ENCODE assay signal across 19 cellular contexts in the genomic region with DNA sequence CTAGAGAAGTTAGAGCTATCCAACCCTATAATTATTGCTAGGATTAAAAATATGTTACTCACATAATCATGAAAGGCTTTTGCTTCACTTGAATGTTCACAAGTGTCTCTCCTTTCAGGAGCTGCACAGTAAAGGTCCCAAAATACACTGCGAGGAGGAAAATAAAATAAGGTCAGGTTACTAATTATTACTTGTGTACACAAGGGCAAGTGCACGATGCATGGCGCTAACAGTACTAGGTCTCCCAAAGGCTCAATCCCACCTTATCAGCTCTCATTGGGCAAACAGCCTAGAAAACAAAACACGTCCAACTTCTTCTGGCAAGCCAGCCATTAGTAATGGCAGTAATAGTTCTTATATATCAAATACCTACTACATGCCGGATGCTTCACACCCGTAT. TPM values are rescaled to one million over a fixed set of nuclear protein-coding genes. Genes with fewer than 3 reads are reported as not detected.
DNase-seq lines count a peak whose midpoint lies in the region; ATAC-seq, FAIRE-seq and TF ChIP-seq lines count a peak whose summit lies in the region.
"Had no signal": no experiment of that assay in that cellular context is flagged by ENCODE, and none has a peak within 500 bp of the region (broad histone marks: within the 10 kb centered on the region; RNA-seq: fewer than 3 reads in every experiment).

No MANE protein-coding gene starts in this region.

- no peak for TF ChIP-seq CTCF in heart right ventricle (IDR thresholded peaks at IDR 0.05)
- TF ChIP-seq CTCF in endothelial cell (IDR thresholded peaks at IDR 0.05; ENCODE audit: unreplicated experiment): no peak
- TF ChIP-seq CTCF in type B pancreatic cell (conservative IDR thresholded peaks at IDR 0.05): no peak
- no peak for TF ChIP-seq CTCF in ascending aorta (IDR thresholded peaks at IDR 0.05)

- TF ChIP-seq POLR2A in GM12892 (IDR thresholded peaks at IDR 0.05; ENCODE audit: low read depth, low read length): no peak

- H3K4me1 Mint-ChIP-seq in endothelial cell (ENCODE audit: unreplicated experiment) (peaks cover 47% of the 10 kb centered on the region), type B pancreatic cell (ENCODE audit: unreplicated experiment) (peaks cover 77% of the 10 kb centered on the region)

- WGBS in heart right ventricle, 2 donors: 49 to 59% methylated on average over 6 of the region's 6 CpGs

- no peak for FAIRE-seq in GM12892 (lab: Jason Lieb, UNC)
- FAIRE-seq: colon had no signal

- H3K4me3 ChIP-seq in heart right ventricle (no peak overlapping the region), ascending aorta (no peak overlapping the region)
- H3K4me3 ChIP-seq: tibial nerve had no signal

- H3K27me3 ChIP-seq in heart right ventricle (no peaks in the 10 kb centered on the region), ascending aorta (no peaks in the 10 kb centered on the region)
- H3K27me3 ChIP-seq: tibial nerve had no signal

- DNase-seq in heart right ventricle (no peak), Right ventricle myocardium superior (no peak), NCI-H2196 (lab: John Stamatoyannopoulos, UW; ENCODE audit: unreplicated experiment) (peak; percentile 34), endothelial cell (ENCODE audit: low spot score) (no peak), type B pancreatic cell (ENCODE audit: extremely low spot score, unreplicated experiment) (no peak), ascending aorta (ENCODE audit: low spot score in 2 of 2) (no peak), GM12892 (ENCODE audit: insufficient read length) (no peak)
- DNase-seq: activated CD4-positive, alpha-beta T cell treated with anti-CD3 and anti-CD28 coated beads, Interleukin-2, amount 10 ng/mL, durations not matched to agents 24 days and 14 days; activated T-cell treated with anti-CD3 and anti-CD28 coated beads for 4 hours; amygdala; GDM1; NCI-H446 treated with DMSO at 0.1 percent for 48 hours; occipital lobe; SK-N-SH; stimulated activated CD4-positive, alpha-beta T cell treated with anti-CD3 and anti-CD28 coated beads, Interleukin-4, amount 100 ng/mL, for 4 hours had no signal

- peak overlapping the region; percentile 92 for H3K4me3 Mint-ChIP-seq in endothelial cell (ENCODE audit: unreplicated experiment)
- H3K4me3 Mint-ChIP-seq in type B pancreatic cell: peak overlapping the region; percentile 34

- intact Hi-C loops in heart right ventricle (cut with DNase I): loop anchor here in 9 of 10 donors (5.0 to 10.0 kb wide), 15 partner anchors 34 to 347 kb away; a partner anchor contains a TSS
- intact Hi-C loops in Right ventricle myocardium superior (cut with DNase I): loop anchor here (5.0 to 10.0 kb wide), 4 partner anchors 94 to 327 kb away; no protein-coding TSS in a partner anchor
- intact Hi-C loops in ascending aorta (cut with DNase I): loop anchor here (5.0 kb wide), 1 partner anchor 49 kb away; no protein-coding TSS in a partner anchor

- H3K36me3 Mint-ChIP-seq in endothelial cell (ENCODE audit: low read depth, unreplicated experiment): peaks cover 62% of the 10 kb centered on the region
- peaks cover 62% of the 10 kb centered on the region for H3K36me3 Mint-ChIP-seq in type B pancreatic cell

- H3K9me3 ChIP-seq in heart right ventricle: no peaks in the 10 kb centered on the region
- H3K9me3 ChIP-seq in ascending aorta: no peaks in the 10 kb centered on the region
- H3K9me3 ChIP-seq: SK-N-SH, tibial nerve had no signal

- H3K27me3 Mint-ChIP-seq in endothelial cell (ENCODE audit: unreplicated experiment) (peaks cover 3% of the 10 kb centered on the region), type B pancreatic cell (no peaks in the 10 kb centered on the region)
- H3K27me3 Mint-ChIP-seq: activated CD4-positive, alpha-beta T cell treated with anti-CD3 and anti-CD28 coated beads, Interleukin-2, amount 10 ng/mL, durations not matched to agents 24 days and 14 days had no signal

- H3K9me3 Mint-ChIP-seq in endothelial cell (ENCODE audit: unreplicated experiment) (no peaks in the 10 kb centered on the region), type B pancreatic cell (no peaks in the 10 kb centered on the region)
- H3K9me3 Mint-ChIP-seq: mesothelial cell of epicardium had no signal

- H3K27ac Mint-ChIP-seq in endothelial cell (ENCODE audit: unreplicated experiment) (no peak overlapping the region), type B pancreatic cell (no peak overlapping the region)

- H3K27ac ChIP-seq in heart right ventricle (peak overlapping the region in 6 of 10 donors; percentile 19 to 58 (median 36)), ascending aorta (no peak overlapping the region)
- H3K27ac ChIP-seq: tibial nerve had no signal

- peaks cover 0 to 62% (median 21%) of the 10 kb centered on the region in 9 donors for H3K36me3 ChIP-seq in heart right ventricle
- H3K36me3 ChIP-seq in ascending aorta: peaks cover 16 to 54% of the 10 kb centered on the region in 2 donors

- H3K4me1 ChIP-seq in heart right ventricle (peaks cover 10 to 76% (median 59%) of the 10 kb centered on the region in 9 donors), ascending aorta (peaks cover 3 to 44% of the 10 kb centered on the region in 2 donors)

- ATAC-seq in heart right ventricle: peak in 1 of 8 donors; percentile 11
- ATAC-seq in Right ventricle myocardium superior (ENCODE audit: poor library complexity): no peak
- no peak for ATAC-seq in GM21390 (IDR thresholded peaks at IDR 0.05; ENCODE audit: unreplicated experiment)

RNA-seq across cellular contexts. Expression of a gene that starts 4.4 kb away (rescaled TPM):
- 10 to 100 TPM; 33.7 to 71.9 (median 52.8) TPM for total RNA-seq in heart right ventricle
- polyA plus RNA-seq in heart right ventricle: 10 to 100 TPM; 17.6 to 58.8 TPM
- 49.1 TPM for total RNA-seq in Right ventricle myocardium superior
- total RNA-seq in endothelial cell (ENCODE audit: unreplicated experiment): 142 TPM
- 69.5 and 129 TPM in 2 replicates for total RNA-seq in type B pancreatic cell (ENCODE audit: low replicate concordance)
- 51.0 TPM for total RNA-seq in ascending aorta
- polyA plus RNA-seq in GM12892 (2012; ENCODE audit: missing spikeins): 15.7 TPM

Comparison
In these comparisons a context has a peak if more than half of its experiments do, and no peak if none do; other contexts are left out.
1. H3K27ac ChIP-seq: peak in heart right ventricle (6 of 10); none in ascending aorta (0 of 2).